1 cellular context compared by ENCODE assay signal in the genomic region with DNA sequence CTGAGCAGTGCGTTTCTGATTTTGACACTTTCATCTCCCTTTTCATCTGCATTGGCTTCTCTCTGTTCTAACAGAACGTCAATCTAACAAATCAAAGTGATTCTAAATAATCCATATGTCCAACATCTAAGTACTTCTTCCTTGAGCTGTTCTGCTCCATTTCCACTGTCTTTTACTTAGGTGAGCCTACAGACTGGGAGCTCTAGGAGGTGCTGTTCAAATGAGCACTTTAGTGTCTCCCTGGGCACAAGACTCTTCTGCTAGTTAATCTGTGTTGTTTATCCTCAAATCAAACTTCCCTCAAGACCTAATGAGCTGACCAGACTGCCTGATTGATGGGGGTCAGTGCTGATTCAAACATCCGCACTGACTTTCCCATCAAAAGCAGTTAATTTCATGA.
TF ChIP-seq lines count a peak whose summit lies in the region.

No MANE protein-coding gene starts in this region.

TF ChIP-seq in H1, 55 proteins besides CTCF, POLR2A, EP300 and RAD21 (continued from another document):
- TF ChIP-seq, protein P1, sequence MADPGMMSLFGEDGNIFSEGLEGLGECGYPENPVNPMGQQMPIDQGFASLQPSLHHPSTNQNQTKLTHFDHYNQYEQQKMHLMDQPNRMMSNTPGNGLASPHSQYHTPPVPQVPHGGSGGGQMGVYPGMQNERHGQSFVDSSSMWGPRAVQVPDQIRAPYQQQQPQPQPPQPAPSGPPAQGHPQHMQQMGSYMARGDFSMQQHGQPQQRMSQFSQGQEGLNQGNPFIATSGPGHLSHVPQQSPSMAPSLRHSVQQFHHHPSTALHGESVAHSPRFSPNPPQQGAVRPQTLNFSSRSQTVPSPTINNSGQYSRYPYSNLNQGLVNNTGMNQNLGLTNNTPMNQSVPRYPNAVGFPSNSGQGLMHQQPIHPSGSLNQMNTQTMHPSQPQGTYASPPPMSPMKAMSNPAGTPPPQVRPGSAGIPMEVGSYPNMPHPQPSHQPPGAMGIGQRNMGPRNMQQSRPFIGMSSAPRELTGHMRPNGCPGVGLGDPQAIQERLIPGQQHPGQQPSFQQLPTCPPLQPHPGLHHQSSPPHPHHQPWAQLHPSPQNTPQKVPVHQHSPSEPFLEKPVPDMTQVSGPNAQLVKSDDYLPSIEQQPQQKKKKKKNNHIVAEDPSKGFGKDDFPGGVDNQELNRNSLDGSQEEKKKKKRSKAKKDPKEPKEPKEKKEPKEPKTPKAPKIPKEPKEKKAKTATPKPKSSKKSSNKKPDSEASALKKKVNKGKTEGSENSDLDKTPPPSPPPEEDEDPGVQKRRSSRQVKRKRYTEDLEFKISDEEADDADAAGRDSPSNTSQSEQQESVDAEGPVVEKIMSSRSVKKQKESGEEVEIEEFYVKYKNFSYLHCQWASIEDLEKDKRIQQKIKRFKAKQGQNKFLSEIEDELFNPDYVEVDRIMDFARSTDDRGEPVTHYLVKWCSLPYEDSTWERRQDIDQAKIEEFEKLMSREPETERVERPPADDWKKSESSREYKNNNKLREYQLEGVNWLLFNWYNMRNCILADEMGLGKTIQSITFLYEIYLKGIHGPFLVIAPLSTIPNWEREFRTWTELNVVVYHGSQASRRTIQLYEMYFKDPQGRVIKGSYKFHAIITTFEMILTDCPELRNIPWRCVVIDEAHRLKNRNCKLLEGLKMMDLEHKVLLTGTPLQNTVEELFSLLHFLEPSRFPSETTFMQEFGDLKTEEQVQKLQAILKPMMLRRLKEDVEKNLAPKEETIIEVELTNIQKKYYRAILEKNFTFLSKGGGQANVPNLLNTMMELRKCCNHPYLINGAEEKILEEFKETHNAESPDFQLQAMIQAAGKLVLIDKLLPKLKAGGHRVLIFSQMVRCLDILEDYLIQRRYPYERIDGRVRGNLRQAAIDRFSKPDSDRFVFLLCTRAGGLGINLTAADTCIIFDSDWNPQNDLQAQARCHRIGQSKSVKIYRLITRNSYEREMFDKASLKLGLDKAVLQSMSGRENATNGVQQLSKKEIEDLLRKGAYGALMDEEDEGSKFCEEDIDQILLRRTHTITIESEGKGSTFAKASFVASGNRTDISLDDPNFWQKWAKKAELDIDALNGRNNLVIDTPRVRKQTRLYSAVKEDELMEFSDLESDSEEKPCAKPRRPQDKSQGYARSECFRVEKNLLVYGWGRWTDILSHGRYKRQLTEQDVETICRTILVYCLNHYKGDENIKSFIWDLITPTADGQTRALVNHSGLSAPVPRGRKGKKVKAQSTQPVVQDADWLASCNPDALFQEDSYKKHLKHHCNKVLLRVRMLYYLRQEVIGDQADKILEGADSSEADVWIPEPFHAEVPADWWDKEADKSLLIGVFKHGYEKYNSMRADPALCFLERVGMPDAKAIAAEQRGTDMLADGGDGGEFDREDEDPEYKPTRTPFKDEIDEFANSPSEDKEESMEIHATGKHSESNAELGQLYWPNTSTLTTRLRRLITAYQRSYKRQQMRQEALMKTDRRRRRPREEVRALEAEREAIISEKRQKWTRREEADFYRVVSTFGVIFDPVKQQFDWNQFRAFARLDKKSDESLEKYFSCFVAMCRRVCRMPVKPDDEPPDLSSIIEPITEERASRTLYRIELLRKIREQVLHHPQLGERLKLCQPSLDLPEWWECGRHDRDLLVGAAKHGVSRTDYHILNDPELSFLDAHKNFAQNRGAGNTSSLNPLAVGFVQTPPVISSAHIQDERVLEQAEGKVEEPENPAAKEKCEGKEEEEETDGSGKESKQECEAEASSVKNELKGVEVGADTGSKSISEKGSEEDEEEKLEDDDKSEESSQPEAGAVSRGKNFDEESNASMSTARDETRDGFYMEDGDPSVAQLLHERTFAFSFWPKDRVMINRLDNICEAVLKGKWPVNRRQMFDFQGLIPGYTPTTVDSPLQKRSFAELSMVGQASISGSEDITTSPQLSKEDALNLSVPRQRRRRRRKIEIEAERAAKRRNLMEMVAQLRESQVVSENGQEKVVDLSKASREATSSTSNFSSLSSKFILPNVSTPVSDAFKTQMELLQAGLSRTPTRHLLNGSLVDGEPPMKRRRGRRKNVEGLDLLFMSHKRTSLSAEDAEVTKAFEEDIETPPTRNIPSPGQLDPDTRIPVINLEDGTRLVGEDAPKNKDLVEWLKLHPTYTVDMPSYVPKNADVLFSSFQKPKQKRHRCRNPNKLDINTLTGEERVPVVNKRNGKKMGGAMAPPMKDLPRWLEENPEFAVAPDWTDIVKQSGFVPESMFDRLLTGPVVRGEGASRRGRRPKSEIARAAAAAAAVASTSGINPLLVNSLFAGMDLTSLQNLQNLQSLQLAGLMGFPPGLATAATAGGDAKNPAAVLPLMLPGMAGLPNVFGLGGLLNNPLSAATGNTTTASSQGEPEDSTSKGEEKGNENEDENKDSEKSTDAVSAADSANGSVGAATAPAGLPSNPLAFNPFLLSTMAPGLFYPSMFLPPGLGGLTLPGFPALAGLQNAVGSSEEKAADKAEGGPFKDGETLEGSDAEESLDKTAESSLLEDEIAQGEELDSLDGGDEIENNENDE (IDR thresholded peaks at IDR 0.05; ENCODE audit: insufficient replicate concordance, low read length): no peak
- TF ChIP-seq SIX5 (IDR thresholded peaks at IDR 0.05; ENCODE audit: low read depth, low read length) (no peak), EGR1 (IDR thresholded peaks at IDR 0.05; ENCODE audit: borderline replicate concordance, low read depth, low read length) (no peak), TCF12 (IDR thresholded peaks at IDR 0.05; ENCODE audit: low read depth, low read length) (no peak), FOSL1 (IDR thresholded peaks at IDR 0.05; ENCODE audit: insufficient read depth, low read depth, low read length) (no peak), TBP (IDR thresholded peaks at IDR 0.05; ENCODE audit: low read depth, low read length) (no peak), NANOG (IDR thresholded peaks at IDR 0.05; ENCODE audit: insufficient read depth, low read depth, low read length, poor library complexity, severe bottlenecking) (no peak), HDAC6 (IDR thresholded peaks at IDR 0.05; ENCODE audit: low read depth, low read length) (no peak), BCL11A (IDR thresholded peaks at IDR 0.05; ENCODE audit: low read depth in 2 of 2, low read length in 2 of 2) (no peak), SUZ12 (IDR thresholded peaks at IDR 0.05; ENCODE audit: low read length) (no peak)
- TF ChIP-seq, protein P2, sequence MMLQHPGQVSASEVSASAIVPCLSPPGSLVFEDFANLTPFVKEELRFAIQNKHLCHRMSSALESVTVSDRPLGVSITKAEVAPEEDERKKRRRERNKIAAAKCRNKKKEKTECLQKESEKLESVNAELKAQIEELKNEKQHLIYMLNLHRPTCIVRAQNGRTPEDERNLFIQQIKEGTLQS (IDR thresholded peaks at IDR 0.05; ENCODE audit: insufficient read depth, low read depth, low read length): no peak
